Comparison of ENCODE assay signal across 1 cellular context in the genomic region with DNA sequence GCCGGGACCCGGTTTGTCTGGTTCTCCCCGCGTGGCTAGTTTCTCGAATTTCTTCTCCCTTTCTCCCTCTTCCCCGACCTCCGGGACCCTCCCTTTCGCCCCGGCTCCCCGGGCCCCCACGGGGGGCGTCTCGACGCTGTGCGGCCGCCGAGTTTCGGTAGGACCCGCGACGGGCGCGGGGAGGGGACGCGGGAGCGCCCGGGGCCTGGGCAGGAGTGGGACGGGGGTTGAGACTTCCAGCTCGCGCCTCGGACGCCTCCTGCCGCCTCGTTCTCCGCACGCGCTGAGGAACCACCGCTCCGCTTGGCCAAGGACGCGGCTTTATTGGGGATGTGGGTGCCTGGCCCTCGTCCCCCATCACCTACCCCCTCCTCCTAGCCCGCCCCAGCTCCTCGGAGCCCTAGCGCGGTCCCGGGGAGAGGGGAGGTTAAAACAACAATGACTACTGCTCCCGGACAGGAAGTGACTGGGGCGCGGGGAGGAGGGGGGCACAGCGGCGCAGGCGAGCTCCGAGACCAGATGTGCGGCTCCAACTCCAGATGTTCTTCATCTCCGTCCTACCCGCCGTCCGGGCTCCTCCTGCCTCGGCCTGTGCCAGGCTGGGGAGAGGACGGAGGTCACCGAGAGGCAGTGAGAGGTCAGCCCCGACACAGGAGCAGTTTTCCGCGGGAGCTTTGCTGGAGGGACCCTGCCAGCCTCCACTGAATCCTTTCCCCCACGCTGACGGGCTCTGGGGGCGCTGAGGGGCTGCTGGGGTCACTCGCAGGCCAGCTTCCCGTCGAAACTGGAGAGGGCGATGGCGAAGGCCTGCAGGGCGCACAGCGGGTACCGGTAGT.
TF ChIP-seq lines count a peak whose summit lies in the region.

No MANE protein-coding gene starts in this region.

TF ChIP-seq in K562, 482 proteins besides CTCF, POLR2A, EP300 and RAD21 (continued from another document and continues in another):
- TF ChIP-seq, protein P1, sequence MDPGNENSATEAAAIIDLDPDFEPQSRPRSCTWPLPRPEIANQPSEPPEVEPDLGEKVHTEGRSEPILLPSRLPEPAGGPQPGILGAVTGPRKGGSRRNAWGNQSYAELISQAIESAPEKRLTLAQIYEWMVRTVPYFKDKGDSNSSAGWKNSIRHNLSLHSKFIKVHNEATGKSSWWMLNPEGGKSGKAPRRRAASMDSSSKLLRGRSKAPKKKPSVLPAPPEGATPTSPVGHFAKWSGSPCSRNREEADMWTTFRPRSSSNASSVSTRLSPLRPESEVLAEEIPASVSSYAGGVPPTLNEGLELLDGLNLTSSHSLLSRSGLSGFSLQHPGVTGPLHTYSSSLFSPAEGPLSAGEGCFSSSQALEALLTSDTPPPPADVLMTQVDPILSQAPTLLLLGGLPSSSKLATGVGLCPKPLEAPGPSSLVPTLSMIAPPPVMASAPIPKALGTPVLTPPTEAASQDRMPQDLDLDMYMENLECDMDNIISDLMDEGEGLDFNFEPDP (CRISPR knock-in tag; IDR thresholded peaks at IDR 0.05): no peak
- TF ChIP-seq SMAD3 (CRISPR knock-in tag; conservative IDR thresholded peaks at IDR 0.05) (no peak), ZNF3 (CRISPR knock-in tag; IDR thresholded peaks at IDR 0.05) (no peak), ZKSCAN8 (CRISPR knock-in tag; IDR thresholded peaks at IDR 0.05) (0 out of 2 replicates have a peak, but pooled peaks have one; percentile 42), PHTF2 (CRISPR knock-in tag; IDR thresholded peaks at IDR 0.05) (no peak), MTA2 (IDR thresholded peaks at IDR 0.05; ENCODE audit: low read depth) (no peak), ZNF644 (tag; IDR thresholded peaks at IDR 0.05; ENCODE audit: low read depth) (no peak), ZNF134 (CRISPR knock-in tag; conservative IDR thresholded peaks at IDR 0.05) (no peak), MEF2A (IDR thresholded peaks at IDR 0.05; ENCODE audit: control insufficient read depth, low read depth, low read length) (no peak), CREM (IDR thresholded peaks at IDR 0.05; ENCODE audit: low read depth) (peak; percentile 40; the same call in 1 of the 2 replicates), LEF1 (IDR thresholded peaks at IDR 0.05) (no peak), FOXJ2 (tag; IDR thresholded peaks at IDR 0.05) (no peak), ZNF146 (CRISPR knock-in tag; IDR thresholded peaks at IDR 0.05; ENCODE audit: unreplicated experiment) (no peak), CHD4 (IDR thresholded peaks at IDR 0.05; ENCODE audit: insufficient read depth, insufficient replicate concordance, low read depth, low read length, poor library complexity, severe bottlenecking) (no peak), HSF4 (CRISPR knock-in tag; IDR thresholded peaks at IDR 0.05; ENCODE audit: borderline replicate concordance) (no peak), ZKSCAN1 (IDR thresholded peaks at IDR 0.05; ENCODE audit: low read depth, low read length) (no peak), GTF2F1 (IDR thresholded peaks at IDR 0.05; ENCODE audit: low read depth, low read length) (no peak), NFIX (CRISPR knock-in tag; IDR thresholded peaks at IDR 0.05; ENCODE audit: low read depth) (no peak), FOXP1 (CRISPR knock-in tag; IDR thresholded peaks at IDR 0.05) (peak; percentile 92), FOXM1 (IDR thresholded peaks at IDR 0.05; ENCODE audit: low read depth) (no peak), FOXM1 (CRISPR knock-in tag; IDR thresholded peaks at IDR 0.05; ENCODE audit: low read depth) (no peak), CBX8 (IDR thresholded peaks at IDR 0.05; ENCODE audit: borderline replicate concordance, extremely low read depth, low read depth, low read length, poor library complexity, severe bottlenecking) (no peak), ZNF140 (CRISPR knock-in tag; IDR thresholded peaks at IDR 0.05) (no peak), CBX5 (IDR thresholded peaks at IDR 0.05; ENCODE audit: borderline replicate concordance, low read depth) (no peak), KDM4B (IDR thresholded peaks at IDR 0.05; ENCODE audit: borderline replicate concordance in 2 of 2, low read depth in 1 of 2) (no peak), ATF7 (IDR thresholded peaks at IDR 0.05) (peak; percentile 29; the same call in 1 of the 2 replicates), ZNF695 (CRISPR knock-in tag; IDR thresholded peaks at IDR 0.05) (no peak), POLR2AphosphoS2 (IDR thresholded peaks at IDR 0.05; ENCODE audit: low read length) (no peak)
- TF ChIP-seq, protein P2, sequence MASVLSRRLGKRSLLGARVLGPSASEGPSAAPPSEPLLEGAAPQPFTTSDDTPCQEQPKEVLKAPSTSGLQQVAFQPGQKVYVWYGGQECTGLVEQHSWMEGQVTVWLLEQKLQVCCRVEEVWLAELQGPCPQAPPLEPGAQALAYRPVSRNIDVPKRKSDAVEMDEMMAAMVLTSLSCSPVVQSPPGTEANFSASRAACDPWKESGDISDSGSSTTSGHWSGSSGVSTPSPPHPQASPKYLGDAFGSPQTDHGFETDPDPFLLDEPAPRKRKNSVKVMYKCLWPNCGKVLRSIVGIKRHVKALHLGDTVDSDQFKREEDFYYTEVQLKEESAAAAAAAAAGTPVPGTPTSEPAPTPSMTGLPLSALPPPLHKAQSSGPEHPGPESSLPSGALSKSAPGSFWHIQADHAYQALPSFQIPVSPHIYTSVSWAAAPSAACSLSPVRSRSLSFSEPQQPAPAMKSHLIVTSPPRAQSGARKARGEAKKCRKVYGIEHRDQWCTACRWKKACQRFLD (CRISPR knock-in tag; IDR thresholded peaks at IDR 0.05): peak; percentile 47
- TF ChIP-seq, protein P3, sequence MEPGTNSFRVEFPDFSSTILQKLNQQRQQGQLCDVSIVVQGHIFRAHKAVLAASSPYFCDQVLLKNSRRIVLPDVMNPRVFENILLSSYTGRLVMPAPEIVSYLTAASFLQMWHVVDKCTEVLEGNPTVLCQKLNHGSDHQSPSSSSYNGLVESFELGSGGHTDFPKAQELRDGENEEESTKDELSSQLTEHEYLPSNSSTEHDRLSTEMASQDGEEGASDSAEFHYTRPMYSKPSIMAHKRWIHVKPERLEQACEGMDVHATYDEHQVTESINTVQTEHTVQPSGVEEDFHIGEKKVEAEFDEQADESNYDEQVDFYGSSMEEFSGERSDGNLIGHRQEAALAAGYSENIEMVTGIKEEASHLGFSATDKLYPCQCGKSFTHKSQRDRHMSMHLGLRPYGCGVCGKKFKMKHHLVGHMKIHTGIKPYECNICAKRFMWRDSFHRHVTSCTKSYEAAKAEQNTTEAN (CRISPR knock-in tag; IDR thresholded peaks at IDR 0.05): peak; percentile 33; the same call in 1 of the 2 replicates
- TF ChIP-seq, protein P4, sequence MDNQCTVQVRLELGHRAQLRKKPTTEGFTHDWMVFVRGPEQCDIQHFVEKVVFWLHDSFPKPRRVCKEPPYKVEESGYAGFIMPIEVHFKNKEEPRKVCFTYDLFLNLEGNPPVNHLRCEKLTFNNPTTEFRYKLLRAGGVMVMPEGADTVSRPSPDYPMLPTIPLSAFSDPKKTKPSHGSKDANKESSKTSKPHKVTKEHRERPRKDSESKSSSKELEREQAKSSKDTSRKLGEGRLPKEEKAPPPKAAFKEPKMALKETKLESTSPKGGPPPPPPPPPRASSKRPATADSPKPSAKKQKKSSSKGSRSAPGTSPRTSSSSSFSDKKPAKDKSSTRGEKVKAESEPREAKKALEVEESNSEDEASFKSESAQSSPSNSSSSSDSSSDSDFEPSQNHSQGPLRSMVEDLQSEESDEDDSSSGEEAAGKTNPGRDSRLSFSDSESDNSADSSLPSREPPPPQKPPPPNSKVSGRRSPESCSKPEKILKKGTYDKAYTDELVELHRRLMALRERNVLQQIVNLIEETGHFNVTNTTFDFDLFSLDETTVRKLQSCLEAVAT (IDR thresholded peaks at IDR 0.05): no peak
- TF ChIP-seq, protein P5, sequence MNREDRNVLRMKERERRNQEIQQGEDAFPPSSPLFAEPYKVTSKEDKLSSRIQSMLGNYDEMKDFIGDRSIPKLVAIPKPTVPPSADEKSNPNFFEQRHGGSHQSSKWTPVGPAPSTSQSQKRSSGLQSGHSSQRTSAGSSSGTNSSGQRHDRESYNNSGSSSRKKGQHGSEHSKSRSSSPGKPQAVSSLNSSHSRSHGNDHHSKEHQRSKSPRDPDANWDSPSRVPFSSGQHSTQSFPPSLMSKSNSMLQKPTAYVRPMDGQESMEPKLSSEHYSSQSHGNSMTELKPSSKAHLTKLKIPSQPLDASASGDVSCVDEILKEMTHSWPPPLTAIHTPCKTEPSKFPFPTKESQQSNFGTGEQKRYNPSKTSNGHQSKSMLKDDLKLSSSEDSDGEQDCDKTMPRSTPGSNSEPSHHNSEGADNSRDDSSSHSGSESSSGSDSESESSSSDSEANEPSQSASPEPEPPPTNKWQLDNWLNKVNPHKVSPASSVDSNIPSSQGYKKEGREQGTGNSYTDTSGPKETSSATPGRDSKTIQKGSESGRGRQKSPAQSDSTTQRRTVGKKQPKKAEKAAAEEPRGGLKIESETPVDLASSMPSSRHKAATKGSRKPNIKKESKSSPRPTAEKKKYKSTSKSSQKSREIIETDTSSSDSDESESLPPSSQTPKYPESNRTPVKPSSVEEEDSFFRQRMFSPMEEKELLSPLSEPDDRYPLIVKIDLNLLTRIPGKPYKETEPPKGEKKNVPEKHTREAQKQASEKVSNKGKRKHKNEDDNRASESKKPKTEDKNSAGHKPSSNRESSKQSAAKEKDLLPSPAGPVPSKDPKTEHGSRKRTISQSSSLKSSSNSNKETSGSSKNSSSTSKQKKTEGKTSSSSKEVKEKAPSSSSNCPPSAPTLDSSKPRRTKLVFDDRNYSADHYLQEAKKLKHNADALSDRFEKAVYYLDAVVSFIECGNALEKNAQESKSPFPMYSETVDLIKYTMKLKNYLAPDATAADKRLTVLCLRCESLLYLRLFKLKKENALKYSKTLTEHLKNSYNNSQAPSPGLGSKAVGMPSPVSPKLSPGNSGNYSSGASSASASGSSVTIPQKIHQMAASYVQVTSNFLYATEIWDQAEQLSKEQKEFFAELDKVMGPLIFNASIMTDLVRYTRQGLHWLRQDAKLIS (CRISPR knock-in tag; IDR thresholded peaks at IDR 0.05): peak; percentile 97
- TF ChIP-seq, protein P6, sequence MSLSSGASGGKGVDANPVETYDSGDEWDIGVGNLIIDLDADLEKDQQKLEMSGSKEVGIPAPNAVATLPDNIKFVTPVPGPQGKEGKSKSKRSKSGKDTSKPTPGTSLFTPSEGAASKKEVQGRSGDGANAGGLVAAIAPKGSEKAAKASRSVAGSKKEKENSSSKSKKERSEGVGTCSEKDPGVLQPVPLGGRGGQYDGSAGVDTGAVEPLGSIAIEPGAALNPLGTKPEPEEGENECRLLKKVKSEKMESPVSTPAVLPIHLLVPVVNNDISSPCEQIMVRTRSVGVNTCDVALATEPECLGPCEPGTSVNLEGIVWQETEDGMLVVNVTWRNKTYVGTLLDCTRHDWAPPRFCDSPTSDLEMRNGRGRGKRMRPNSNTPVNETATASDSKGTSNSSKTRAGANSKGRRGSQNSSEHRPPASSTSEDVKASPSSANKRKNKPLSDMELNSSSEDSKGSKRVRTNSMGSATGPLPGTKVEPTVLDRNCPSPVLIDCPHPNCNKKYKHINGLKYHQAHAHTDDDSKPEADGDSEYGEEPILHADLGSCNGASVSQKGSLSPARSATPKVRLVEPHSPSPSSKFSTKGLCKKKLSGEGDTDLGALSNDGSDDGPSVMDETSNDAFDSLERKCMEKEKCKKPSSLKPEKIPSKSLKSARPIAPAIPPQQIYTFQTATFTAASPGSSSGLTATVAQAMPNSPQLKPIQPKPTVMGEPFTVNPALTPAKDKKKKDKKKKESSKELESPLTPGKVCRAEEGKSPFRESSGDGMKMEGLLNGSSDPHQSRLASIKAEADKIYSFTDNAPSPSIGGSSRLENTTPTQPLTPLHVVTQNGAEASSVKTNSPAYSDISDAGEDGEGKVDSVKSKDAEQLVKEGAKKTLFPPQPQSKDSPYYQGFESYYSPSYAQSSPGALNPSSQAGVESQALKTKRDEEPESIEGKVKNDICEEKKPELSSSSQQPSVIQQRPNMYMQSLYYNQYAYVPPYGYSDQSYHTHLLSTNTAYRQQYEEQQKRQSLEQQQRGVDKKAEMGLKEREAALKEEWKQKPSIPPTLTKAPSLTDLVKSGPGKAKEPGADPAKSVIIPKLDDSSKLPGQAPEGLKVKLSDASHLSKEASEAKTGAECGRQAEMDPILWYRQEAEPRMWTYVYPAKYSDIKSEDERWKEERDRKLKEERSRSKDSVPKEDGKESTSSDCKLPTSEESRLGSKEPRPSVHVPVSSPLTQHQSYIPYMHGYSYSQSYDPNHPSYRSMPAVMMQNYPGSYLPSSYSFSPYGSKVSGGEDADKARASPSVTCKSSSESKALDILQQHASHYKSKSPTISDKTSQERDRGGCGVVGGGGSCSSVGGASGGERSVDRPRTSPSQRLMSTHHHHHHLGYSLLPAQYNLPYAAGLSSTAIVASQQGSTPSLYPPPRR (CRISPR knock-in tag; IDR thresholded peaks at IDR 0.05; ENCODE audit: borderline replicate concordance): peak; percentile 45; the same call in 1 of the 2 replicates
- TF ChIP-seq, protein P7, sequence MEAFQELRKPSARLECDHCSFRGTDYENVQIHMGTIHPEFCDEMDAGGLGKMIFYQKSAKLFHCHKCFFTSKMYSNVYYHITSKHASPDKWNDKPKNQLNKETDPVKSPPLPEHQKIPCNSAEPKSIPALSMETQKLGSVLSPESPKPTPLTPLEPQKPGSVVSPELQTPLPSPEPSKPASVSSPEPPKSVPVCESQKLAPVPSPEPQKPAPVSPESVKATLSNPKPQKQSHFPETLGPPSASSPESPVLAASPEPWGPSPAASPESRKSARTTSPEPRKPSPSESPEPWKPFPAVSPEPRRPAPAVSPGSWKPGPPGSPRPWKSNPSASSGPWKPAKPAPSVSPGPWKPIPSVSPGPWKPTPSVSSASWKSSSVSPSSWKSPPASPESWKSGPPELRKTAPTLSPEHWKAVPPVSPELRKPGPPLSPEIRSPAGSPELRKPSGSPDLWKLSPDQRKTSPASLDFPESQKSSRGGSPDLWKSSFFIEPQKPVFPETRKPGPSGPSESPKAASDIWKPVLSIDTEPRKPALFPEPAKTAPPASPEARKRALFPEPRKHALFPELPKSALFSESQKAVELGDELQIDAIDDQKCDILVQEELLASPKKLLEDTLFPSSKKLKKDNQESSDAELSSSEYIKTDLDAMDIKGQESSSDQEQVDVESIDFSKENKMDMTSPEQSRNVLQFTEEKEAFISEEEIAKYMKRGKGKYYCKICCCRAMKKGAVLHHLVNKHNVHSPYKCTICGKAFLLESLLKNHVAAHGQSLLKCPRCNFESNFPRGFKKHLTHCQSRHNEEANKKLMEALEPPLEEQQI (IDR thresholded peaks at IDR 0.05): no peak
- TF ChIP-seq, protein P8, sequence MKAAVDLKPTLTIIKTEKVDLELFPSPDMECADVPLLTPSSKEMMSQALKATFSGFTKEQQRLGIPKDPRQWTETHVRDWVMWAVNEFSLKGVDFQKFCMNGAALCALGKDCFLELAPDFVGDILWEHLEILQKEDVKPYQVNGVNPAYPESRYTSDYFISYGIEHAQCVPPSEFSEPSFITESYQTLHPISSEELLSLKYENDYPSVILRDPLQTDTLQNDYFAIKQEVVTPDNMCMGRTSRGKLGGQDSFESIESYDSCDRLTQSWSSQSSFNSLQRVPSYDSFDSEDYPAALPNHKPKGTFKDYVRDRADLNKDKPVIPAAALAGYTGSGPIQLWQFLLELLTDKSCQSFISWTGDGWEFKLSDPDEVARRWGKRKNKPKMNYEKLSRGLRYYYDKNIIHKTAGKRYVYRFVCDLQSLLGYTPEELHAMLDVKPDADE (conservative IDR thresholded peaks at IDR 0.05; ENCODE audit: control insufficient read depth, low read depth, low read length): peak; percentile 79; the same call in 1 of the 2 replicates
- TF ChIP-seq, protein P9, sequence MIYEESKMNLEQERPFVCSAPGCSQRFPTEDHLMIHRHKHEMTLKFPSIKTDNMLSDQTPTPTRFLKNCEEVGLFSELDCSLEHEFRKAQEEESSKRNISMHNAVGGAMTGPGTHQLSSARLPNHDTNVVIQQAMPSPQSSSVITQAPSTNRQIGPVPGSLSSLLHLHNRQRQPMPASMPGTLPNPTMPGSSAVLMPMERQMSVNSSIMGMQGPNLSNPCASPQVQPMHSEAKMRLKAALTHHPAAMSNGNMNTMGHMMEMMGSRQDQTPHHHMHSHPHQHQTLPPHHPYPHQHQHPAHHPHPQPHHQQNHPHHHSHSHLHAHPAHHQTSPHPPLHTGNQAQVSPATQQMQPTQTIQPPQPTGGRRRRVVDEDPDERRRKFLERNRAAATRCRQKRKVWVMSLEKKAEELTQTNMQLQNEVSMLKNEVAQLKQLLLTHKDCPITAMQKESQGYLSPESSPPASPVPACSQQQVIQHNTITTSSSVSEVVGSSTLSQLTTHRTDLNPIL (CRISPR knock-in tag; IDR thresholded peaks at IDR 0.05): no peak
